20 cellular contexts compared by ENCODE assay signal in the genomic region with DNA sequence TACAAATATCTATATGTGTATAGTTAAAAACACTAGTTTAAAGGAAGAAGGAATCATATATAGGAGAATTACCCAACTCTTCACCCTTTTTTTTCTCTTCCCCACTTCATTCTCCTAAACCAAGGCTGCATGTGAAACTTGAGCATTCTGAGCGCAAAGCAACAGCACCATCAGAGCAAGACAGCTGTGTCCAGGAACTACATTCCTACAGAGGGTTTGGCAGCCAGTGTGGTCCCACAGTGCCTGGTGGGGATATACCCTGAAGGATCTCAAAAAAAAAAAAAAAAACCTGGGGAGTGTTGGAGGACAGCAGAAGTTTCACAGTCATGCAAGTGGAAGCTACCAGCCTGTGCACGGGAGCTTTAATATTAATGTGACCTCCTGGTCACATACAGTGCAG.
"Had no signal": no experiment of that assay in that cellular context is flagged by ENCODE, and none has a peak within 500 bp of the region (broad histone marks: within the 10 kb centered on the region; RNA-seq: fewer than 3 reads in every experiment).

No MANE protein-coding gene starts in this region.

- H3K9me3 ChIP-seq: gastrocnemius medialis, heart left ventricle, suprapubic skin had no signal

- H3K4me1 ChIP-seq: suprapubic skin had no signal

- H3K27ac Mint-ChIP-seq: activated naive CD4-positive, alpha-beta T cell treated with anti-CD3 and anti-CD28 coated beads for 36 hours; activated T-helper 17 cell treated with anti-CD3 and anti-CD28 coated beads, Interleukin-2, amount 50 U/mL, for 72 hours; naive thymus-derived CD8-positive, alpha-beta T cell; progenitor cell of endocrine pancreas had no signal

- H3K27ac ChIP-seq: gastrocnemius medialis, heart left ventricle, suprapubic skin had no signal

- H3K4me1 Mint-ChIP-seq: activated T-helper 17 cell treated with anti-CD3 and anti-CD28 coated beads, Interleukin-2, amount 50 U/mL, for 72 hours had no signal

- H3K36me3 Mint-ChIP-seq: naive thymus-derived CD8-positive, alpha-beta T cell had no signal

- ATAC-seq: activated T-helper 17 cell treated with anti-CD3 and anti-CD28 coated beads, Interleukin-2, amount 50 U/mL, for 72 hours; gastrocnemius medialis; heart left ventricle; left lobe of liver; naive thymus-derived CD8-positive, alpha-beta T cell; right cardiac atrium; stimulated activated naive CD8-positive, alpha-beta T cell treated with anti-CD3 and anti-CD28 coated beads, Interleukin-15, Interleukin-2, amounts not matched to agents 100 U/mL and 50 U/mL, for 24 hours had no signal

- H3K9me3 Mint-ChIP-seq: activated naive CD4-positive, alpha-beta T cell treated with anti-CD3 and anti-CD28 coated beads for 36 hours; activated T-helper 17 cell treated with anti-CD3 and anti-CD28 coated beads, Interleukin-2, amount 50 U/mL, for 72 hours had no signal

- DNase-seq: activated CD4-positive, alpha-beta T cell treated with anti-CD3 and anti-CD28 coated beads for 1 hour; activated CD4-positive, alpha-beta T cell treated with anti-CD3 and anti-CD28 coated beads, Interleukin-2, amount 50 U/mL, for 4 hours; activated naive CD4-positive, alpha-beta T cell treated with anti-CD3 and anti-CD28 coated beads for 36 hours; erythroblast; gastrocnemius medialis; heart left ventricle; naive thymus-derived CD8-positive, alpha-beta T cell; occipital lobe; right cardiac atrium; small intestine; stimulated activated CD4-positive, alpha-beta T cell treated with anti-CD3 and anti-CD28 coated beads, Interleukin-4, amount 100 ng/mL, for 4 hours; stimulated activated CD8-positive, alpha-beta memory T cell treated with anti-CD3 and anti-CD28 coated beads, Interleukin-4, amount 100 ng/mL, for 48 hours; stimulated activated naive CD8-positive, alpha-beta T cell treated with anti-CD3 and anti-CD28 coated beads, Interleukin-15, Interleukin-2, amounts not matched to agents 100 U/mL and 50 U/mL, for 24 hours; T-helper 1 cell; T1000; trophoblast cell had no signal

- H3K4me3 Mint-ChIP-seq: activated naive CD4-positive, alpha-beta T cell treated with anti-CD3 and anti-CD28 coated beads for 36 hours had no signal

- H3K4me3 ChIP-seq: gastrocnemius medialis, heart left ventricle, suprapubic skin had no signal

- H3K36me3 ChIP-seq: gastrocnemius medialis, heart left ventricle, suprapubic skin had no signal

- H3K27me3 ChIP-seq: gastrocnemius medialis, heart left ventricle, suprapubic skin had no signal
